In the genomic region with DNA sequence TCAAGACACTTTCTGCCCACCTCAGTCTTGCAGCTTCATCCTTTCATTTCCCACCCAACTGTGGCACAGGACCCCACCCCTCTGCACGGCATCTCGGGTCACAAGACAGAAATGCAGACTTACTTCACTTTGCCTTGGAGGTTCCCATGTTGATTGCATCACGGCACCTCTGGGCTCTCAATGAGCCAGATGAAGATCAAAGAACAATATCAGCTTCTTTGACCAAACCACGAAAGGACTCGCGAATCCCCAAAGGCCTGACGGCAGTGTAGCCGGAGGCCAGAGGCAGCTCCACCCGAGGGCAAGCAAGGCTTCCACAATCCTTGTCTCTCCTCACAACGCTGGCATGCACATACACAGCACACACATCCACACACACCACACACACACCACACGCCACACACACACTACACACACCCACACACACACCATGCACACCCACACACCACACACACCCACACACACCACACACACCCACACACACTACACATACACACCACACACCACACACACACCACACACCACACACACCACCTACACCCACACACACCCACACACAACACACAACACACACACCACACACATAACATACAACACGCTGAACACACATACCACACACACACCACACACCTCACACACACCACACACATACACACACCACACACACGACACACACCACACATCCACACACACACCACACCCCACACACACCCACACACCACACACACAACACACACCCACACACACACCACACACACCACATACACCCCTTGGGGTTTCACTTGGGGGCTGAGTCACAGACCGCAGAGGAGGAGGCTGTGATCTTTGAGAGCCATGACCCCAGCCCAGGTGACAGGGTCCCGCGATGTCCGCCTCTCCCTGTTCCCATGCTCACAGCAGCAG, we compare ENCODE assay signal across 15 cellular contexts. TPM values are rescaled to one million over a fixed set of nuclear protein-coding genes. Genes with fewer than 3 reads are reported as not detected.
DNase-seq lines count a peak whose midpoint lies in the region; ATAC-seq and TF ChIP-seq lines count a peak whose summit lies in the region.
"Had no signal": no experiment of that assay in that cellular context is flagged by ENCODE, and none has a peak within 500 bp of the region (broad histone marks: within the 10 kb centered on the region; RNA-seq: fewer than 3 reads in every experiment).

No MANE protein-coding gene starts in this region.

- no peak for TF ChIP-seq POLR2A in thyroid gland (IDR thresholded peaks at IDR 0.05)

- peaks cover 67% of the 10 kb centered on the region for H3K36me3 ChIP-seq in CD8-positive, alpha-beta T cell (ENCODE audit: insufficient read depth, low read length)
- H3K36me3 ChIP-seq in HEK293 (ENCODE audit: control insufficient read depth in 2 of 2, insufficient read depth in 1 of 2, low read length in 2 of 2) (no peaks in the 10 kb centered on the region), thyroid gland (no peaks in the 10 kb centered on the region)
- H3K36me3 ChIP-seq: BE2C had no signal

- no peak for TF ChIP-seq CTCF in CD8-positive, alpha-beta T cell (IDR thresholded peaks at IDR 0.05)
- no peak for TF ChIP-seq CTCF in HEK293 (tag by site-specific recombination; IDR thresholded peaks at IDR 0.05)
- no peak for TF ChIP-seq CTCF in thyroid gland (IDR thresholded peaks at IDR 0.05)

- peak overlapping the region; percentile 84 for H3K27ac Mint-ChIP-seq in CD8-positive, alpha-beta T cell
- peak overlapping the region; percentile 94 for H3K27ac Mint-ChIP-seq in activated T-cell treated with anti-CD3 and anti-CD28 coated beads, Interleukin-2, amount 50 U/mL, for 72 hours
- H3K27ac Mint-ChIP-seq in natural killer cell treated with Interleukin-12 subunit alpha and Interleukin-12 subunit beta and Interleukin-15 and Interleukin-18, amount 100 ng/mL, for 72 hours = peak overlapping the region; percentile 40 to 74

- H3K27me3 ChIP-seq in CD8-positive, alpha-beta T cell (ENCODE audit: insufficient read depth, low read length) = no peaks in the 10 kb centered on the region
- no peaks in the 10 kb centered on the region for H3K27me3 ChIP-seq in thyroid gland
- H3K27me3 ChIP-seq: BE2C had no signal

- peaks cover 32% of the 10 kb centered on the region for H3K4me1 ChIP-seq in CD8-positive, alpha-beta T cell (ENCODE audit: insufficient read depth, low read length)
- H3K4me1 ChIP-seq in HEK293 (ENCODE audit: control insufficient read depth, insufficient read depth, low read length) (no peaks in the 10 kb centered on the region), thyroid gland (no peaks in the 10 kb centered on the region)
- H3K4me1 ChIP-seq: BE2C had no signal

- H3K9me3 Mint-ChIP-seq in CD8-positive, alpha-beta T cell = no peaks in the 10 kb centered on the region
- H3K9me3 Mint-ChIP-seq in activated T-cell treated with anti-CD3 and anti-CD28 coated beads, Interleukin-2, amount 50 U/mL, for 72 hours = peaks cover 0 to 4% of the 10 kb centered on the region in 2 donors
- no peaks in the 10 kb centered on the region for H3K9me3 Mint-ChIP-seq in natural killer cell treated with Interleukin-12 subunit alpha and Interleukin-12 subunit beta and Interleukin-15 and Interleukin-18, amount 100 ng/mL, for 72 hours

- no peak overlapping the region for H3K4me3 Mint-ChIP-seq in CD8-positive, alpha-beta T cell
- H3K4me3 Mint-ChIP-seq in activated T-cell treated with anti-CD3 and anti-CD28 coated beads, Interleukin-2, amount 50 U/mL, for 72 hours = peak overlapping the region; percentile 47 to 60
- peak overlapping the region; percentile 72 for H3K4me3 Mint-ChIP-seq in natural killer cell treated with Interleukin-12 subunit alpha and Interleukin-12 subunit beta and Interleukin-15 and Interleukin-18, amount 100 ng/mL, for 72 hours

- H3K36me3 Mint-ChIP-seq in CD8-positive, alpha-beta T cell = peaks cover 91% of the 10 kb centered on the region
- peaks cover 36 to 70% of the 10 kb centered on the region in 2 donors for H3K36me3 Mint-ChIP-seq in activated T-cell treated with anti-CD3 and anti-CD28 coated beads, Interleukin-2, amount 50 U/mL, for 72 hours (ENCODE audit: insufficient read depth in 2 of 2)
- peaks cover 7% of the 10 kb centered on the region for H3K36me3 Mint-ChIP-seq in natural killer cell treated with Interleukin-12 subunit alpha and Interleukin-12 subunit beta and Interleukin-15 and Interleukin-18, amount 100 ng/mL, for 72 hours

- H3K27me3 Mint-ChIP-seq in CD8-positive, alpha-beta T cell (ENCODE audit: low read depth) = no peaks in the 10 kb centered on the region
- H3K27me3 Mint-ChIP-seq in activated T-cell treated with anti-CD3 and anti-CD28 coated beads, Interleukin-2, amount 50 U/mL, for 72 hours (ENCODE audit: low read depth) = no peaks in the 10 kb centered on the region
- peaks cover 39 to 49% of the 10 kb centered on the region in 2 donors for H3K27me3 Mint-ChIP-seq in natural killer cell treated with Interleukin-12 subunit alpha and Interleukin-12 subunit beta and Interleukin-15 and Interleukin-18, amount 100 ng/mL, for 72 hours

- DNase-seq in CD8-positive, alpha-beta T cell = peak in 2 of 7 experiments; percentile 33 to 36
- DNase-seq in activated T-cell treated with anti-CD3 and anti-CD28 coated beads, Interleukin-2, amount 50 U/mL, for 72 hours = peak; percentile 68 to 69
- DNase-seq in natural killer cell treated with Interleukin-12 subunit alpha and Interleukin-12 subunit beta and Interleukin-15 and Interleukin-18, amount 100 ng/mL, for 72 hours (ENCODE audit: low spot score) = no peak
- DNase-seq in DMS153 treated with DMSO at 0.1 percent for 48 hours (lab: John Stamatoyannopoulos, UW; ENCODE audit: unreplicated experiment) = no peak
- DNase-seq in amygdala (lab: John Stamatoyannopoulos, UW) = no peak
- no peak for DNase-seq in thyroid gland
- DNase-seq: BE2C, GF-D8, GOT3, mammary epithelial cell, NCI-H1048, NCI-H524 had no signal

- H3K27ac ChIP-seq in CD8-positive, alpha-beta T cell (ENCODE audit: low read depth, low read length) = no peak overlapping the region
- H3K27ac ChIP-seq in HEK293 (ENCODE audit: extremely low read depth, low read depth, low read length) (no peak overlapping the region), thyroid gland (no peak overlapping the region)

- H3K4me1 Mint-ChIP-seq in CD8-positive, alpha-beta T cell (ENCODE audit: low read depth) = peaks cover 54% of the 10 kb centered on the region
- peaks cover 48% of the 10 kb centered on the region for H3K4me1 Mint-ChIP-seq in activated T-cell treated with anti-CD3 and anti-CD28 coated beads, Interleukin-2, amount 50 U/mL, for 72 hours (ENCODE audit: low read depth)
- H3K4me1 Mint-ChIP-seq in natural killer cell treated with Interleukin-12 subunit alpha and Interleukin-12 subunit beta and Interleukin-15 and Interleukin-18, amount 100 ng/mL, for 72 hours (ENCODE audit: low read depth in 2 of 2) = peaks cover 22 to 30% of the 10 kb centered on the region in 2 donors

- no peaks in the 10 kb centered on the region for H3K9me3 ChIP-seq in CD8-positive, alpha-beta T cell (ENCODE audit: low read length)
- H3K9me3 ChIP-seq in HEK293 (ENCODE audit: control insufficient read depth, insufficient read depth, low read depth, low read length) (no peaks in the 10 kb centered on the region), thyroid gland (no peaks in the 10 kb centered on the region)
- H3K9me3 ChIP-seq: BE2C had no signal

- ATAC-seq in CD8-positive, alpha-beta T cell = peak; percentile 59
- ATAC-seq in activated T-cell treated with anti-CD3 and anti-CD28 coated beads, Interleukin-2, amount 50 U/mL, for 72 hours (replicated peaks in 1 of 2) = peak; percentile 67 to 75
- ATAC-seq in natural killer cell treated with Interleukin-12 subunit alpha and Interleukin-12 subunit beta and Interleukin-15 and Interleukin-18, amount 100 ng/mL, for 72 hours = peak; percentile 63 to 81
- ATAC-seq in GM21360 (IDR thresholded peaks at IDR 0.05; ENCODE audit: unreplicated experiment) = no peak

- CTCF ChIA-PET in CD8-positive, alpha-beta T cell (lab: Charles Lee) = no interaction called here
- CTCF ChIA-PET in HEK293 (lab: Yijun Ruan, JAX) = no interaction called here

- intact Hi-C loops in CD8-positive, alpha-beta T cell (cut with DNase I, micrococcal nuclease) = loop anchor here in 1 of 2 experiments (2.0 to 10.0 kb wide), 3 partner anchors 15 to 205 kb away; a partner anchor contains a TSS
- intact Hi-C loops in thyroid gland (cut with DNase I) = no loop called here

- no peak overlapping the region for H3K4me3 ChIP-seq in CD8-positive, alpha-beta T cell (ENCODE audit: low read depth, low read length)
- H3K4me3 ChIP-seq in HEK293 (ENCODE audit: low read depth, low read length) (no peak overlapping the region), thyroid gland (replicated peaks in 1 of 3) (no peak overlapping the region)

- WGBS in thyroid gland, 2 donors = 75 to 84% methylated on average over 17 of the region's 17 CpGs

- POLR2A ChIA-PET in CD8-positive, alpha-beta T cell (lab: Charles Lee) = interaction anchor here (1.2 to 1.4 kb wide), 2 partner anchors 11 to 36 kb away, joined by 3 read pairs; a partner anchor contains a TSS
- POLR2A ChIA-PET in HEK293 (lab: Yijun Ruan, JAX) = no interaction called here

TF ChIP-seq in HEK293, 187 proteins besides CTCF, POLR2A, EP300 and RAD21 (continues in another document):
- TF ChIP-seq ZNF23 (tag by site-specific recombination; IDR thresholded peaks at IDR 0.05; ENCODE audit: borderline replicate concordance) (no peak), ZNF510 (tag by site-specific recombination; IDR thresholded peaks at IDR 0.05; ENCODE audit: insufficient replicate concordance) (no peak), ZNF175 (tag by site-specific recombination; IDR thresholded peaks at IDR 0.05) (0 out of 2 replicates have a peak, but pooled peaks have one; percentile 45), SP7 (tag by site-specific recombination; IDR thresholded peaks at IDR 0.05) (no peak), ZNF747 (tag by site-specific recombination; IDR thresholded peaks at IDR 0.05) (no peak)

RNA-seq across cellular contexts. Expression of a gene that starts 35.8 kb away (rescaled TPM):
- 10 to 100 TPM; 62.9 to 63.4 TPM for total RNA-seq in CD8-positive, alpha-beta T cell
- total RNA-seq in activated T-cell treated with anti-CD3 and anti-CD28 coated beads, Interleukin-2, amount 50 U/mL, for 72 hours = 10 to 100 TPM; 54.5 to 57.4 TPM
- 1 to 10 TPM; 1.7 to 9.2 TPM for total RNA-seq in natural killer cell treated with Interleukin-12 subunit alpha and Interleukin-12 subunit beta and Interleukin-15 and Interleukin-18, amount 100 ng/mL, for 72 hours
- total RNA-seq in thyroid gland = 1 to 10 TPM in 1 of 4 donors, under 1 TPM in 2, not detected in 1; 0.54 to 1.3 (median 0.81) TPM
- total RNA-seq: fibroblast of lung, mammary epithelial cell had no signal

RNA-seq across cellular contexts. Expression of a gene that starts 43.7 kb away (rescaled TPM):
- total RNA-seq in CD8-positive, alpha-beta T cell = 1 to 10 TPM; 1.2 TPM
- 10 to 100 TPM; 57.1 to 91.9 TPM for total RNA-seq in activated T-cell treated with anti-CD3 and anti-CD28 coated beads, Interleukin-2, amount 50 U/mL, for 72 hours
- total RNA-seq in natural killer cell treated with Interleukin-12 subunit alpha and Interleukin-12 subunit beta and Interleukin-15 and Interleukin-18, amount 100 ng/mL, for 72 hours = 1 to 10 TPM in 1 of 2 donors, under 1 TPM in 1; 0.19 to 8.4 TPM
- 10 to 100 TPM in 1 of 4 donors, 1 to 10 TPM in 3; 5.0 to 12.6 (median 6.2) TPM for total RNA-seq in thyroid gland
- total RNA-seq: fibroblast of lung had no signal

RNA-seq across cellular contexts. Expression of a gene that starts 56.5 kb away (rescaled TPM):
- under 1 TPM in 1 of 2 experiments, not detected in 1; 0.16 TPM for total RNA-seq in CD8-positive, alpha-beta T cell
- under 1 TPM; 0.19 to 0.36 TPM for total RNA-seq in activated T-cell treated with anti-CD3 and anti-CD28 coated beads, Interleukin-2, amount 50 U/mL, for 72 hours
- under 1 TPM in 1 of 2 donors, not detected in 1; 0.25 TPM for total RNA-seq in natural killer cell treated with Interleukin-12 subunit alpha and Interleukin-12 subunit beta and Interleukin-15 and Interleukin-18, amount 100 ng/mL, for 72 hours
- 1 to 10 TPM; 2.7 to 3.7 (median 3.0) TPM for total RNA-seq in thyroid gland
- total RNA-seq: fibroblast of lung had no signal

Comparison
In these comparisons a context has a peak if more than half of its experiments do, and no peak if none do; other contexts are left out.
1. DNase-seq: peak in activated T-cell treated with anti-CD3 and anti-CD28 coated beads, Interleukin-2, amount 50 U/mL, for 72 hours (2 of 2); none in natural killer cell treated with Interleukin-12 subunit alpha and Interleukin-12 subunit beta and Interleukin-15 and Interleukin-18, amount 100 ng/mL, for 72 hours (single experiment), DMS153 treated with DMSO at 0.1 percent for 48 hours (single experiment), amygdala (0 of 56) and thyroid gland (0 of 2).
2. RNA of a gene that starts 35.8 kb away (total RNA-seq): 62.9 to 63.4 TPM in CD8-positive, alpha-beta T cell and 54.5 to 57.4 TPM in activated T-cell treated with anti-CD3 and anti-CD28 coated beads, Interleukin-2, amount 50 U/mL, for 72 hours; 1.7 to 9.2 TPM in natural killer cell treated with Interleukin-12 subunit alpha and Interleukin-12 subunit beta and Interleukin-15 and Interleukin-18, amount 100 ng/mL, for 72 hours and 0.54 to 1.3 TPM in thyroid gland; every median in the first group is over 4 times any median in the second.
3. RNA of a gene that starts 43.7 kb away (total RNA-seq): 57.1 to 91.9 TPM in activated T-cell treated with anti-CD3 and anti-CD28 coated beads, Interleukin-2, amount 50 U/mL, for 72 hours; 0.19 to 8.4 TPM in natural killer cell treated with Interleukin-12 subunit alpha and Interleukin-12 subunit beta and Interleukin-15 and Interleukin-18, amount 100 ng/mL, for 72 hours, 5.0 to 12.6 TPM in thyroid gland and 1.2 TPM in CD8-positive, alpha-beta T cell; every median in the first group is over 4 times any median in the second.
4. Peak in every context shown above with its lines, with median percentiles within 50 percentile points of each other: H3K27ac Mint-ChIP-seq.